1 cellular context compared by ENCODE assay signal in genomic region chr21:43922949-43923348, GRCh38.
TF ChIP-seq lines count a peak whose summit lies in the region.

No MANE protein-coding gene starts in this region.

TF ChIP-seq in HepG2, 621 proteins besides CTCF, POLR2A, EP300 and RAD21 (continued from another document):
- TF ChIP-seq ZNF552 (CRISPR knock-in tag; IDR thresholded peaks at IDR 0.05; ENCODE audit: borderline replicate concordance): no peak
- TF ChIP-seq ZNF10 (CRISPR knock-in tag; IDR thresholded peaks at IDR 0.05; ENCODE audit: borderline replicate concordance, low read depth): no peak
